8 cellular contexts compared by ENCODE assay signal in the genomic region with DNA sequence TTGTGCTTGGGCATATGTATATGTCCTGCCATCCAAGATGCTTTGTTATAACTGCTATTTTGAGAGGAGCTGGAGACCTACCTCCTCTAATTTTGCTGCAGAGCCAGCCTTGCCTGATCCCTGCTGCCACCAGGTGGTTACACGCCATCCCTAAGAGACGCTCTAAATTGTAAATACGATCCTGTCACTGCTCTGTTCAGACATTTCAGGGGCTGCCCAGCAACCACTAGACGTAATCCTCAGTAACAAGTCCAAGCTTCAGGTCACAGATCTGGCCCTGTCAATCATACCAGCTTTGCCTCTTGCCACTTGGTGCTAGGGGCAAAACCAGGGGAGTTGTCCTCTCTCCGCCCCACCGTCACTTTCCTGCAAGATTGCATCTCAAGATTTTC. TPM values are rescaled to one million over a fixed set of nuclear protein-coding genes. Genes with fewer than 3 reads are reported as not detected.
A peak's percentile ranks its signal among the peaks of the same experiment; 100 is the strongest.
DNase-seq lines count a peak whose midpoint lies in the region; ATAC-seq and TF ChIP-seq lines count a peak whose summit lies in the region.

No MANE protein-coding gene starts in this region.

- H4K12ac ChIP-seq in trophoblast cell (ENCODE audit: low read depth, low read length), result no peak overlapping the region

- TF ChIP-seq CTCF in fibroblast of pulmonary artery (IDR thresholded peaks at IDR 0.05; ENCODE audit: low read length, missing control alignments), result peak; percentile 45

- no peak overlapping the region for H4K8ac ChIP-seq in trophoblast cell (ENCODE audit: low read depth, low read length)

- H3K4me3 ChIP-seq in fibroblast of pulmonary artery (replicated peaks; ENCODE audit: low read depth, low read length), result no peak overlapping the region
- H3K4me3 ChIP-seq in trophoblast cell (ENCODE audit: low read depth, low read length), result no peak overlapping the region

- H3K27ac ChIP-seq in trophoblast cell (ENCODE audit: low read depth, low read length), result no peak overlapping the region

- DNase-seq in stimulated activated CD4-positive, alpha-beta T cell treated with anti-CD3 and anti-CD28 coated beads, Interleukin-2, amount 100 ng/mL, for 48 hours, result peak; percentile 19 to 20
- no peak for DNase-seq in stimulated activated CD4-positive, alpha-beta T cell treated with anti-CD3 and anti-CD28 coated beads, Interleukin-4, amount 100 ng/mL, for 4 hours
- peak; percentile 86 for DNase-seq in NCI-H146 (lab: John Stamatoyannopoulos, UW)
- DNase-seq in SW480 (ENCODE audit: low spot score), result peak; percentile 79
- DNase-seq in fibroblast of pulmonary artery (ENCODE audit: low read depth), result peak; percentile 37
- DNase-seq in trophoblast cell, result peak; percentile 57 to 65

- peaks cover 0 to 2% of the 10 kb centered on the region in 2 experiments for H3K4me1 ChIP-seq in trophoblast cell (ENCODE audit: control insufficient read depth in 1 of 2, insufficient read depth in 2 of 2, low read length in 2 of 2)

- no peak overlapping the region for H3K9ac ChIP-seq in trophoblast cell (ENCODE audit: low read length)

- no peaks in the 10 kb centered on the region for H3K27me3 ChIP-seq in trophoblast cell (ENCODE audit: insufficient read depth, low read length)

- H3K23ac ChIP-seq in trophoblast cell (ENCODE audit: low read length), result no peak overlapping the region

- no peak overlapping the region for H2BK12ac ChIP-seq in trophoblast cell (ENCODE audit: low read length)

- no peak overlapping the region for H3K14ac ChIP-seq in trophoblast cell (ENCODE audit: low read length)

- peaks cover 2% of the 10 kb centered on the region for H3K79me1 ChIP-seq in trophoblast cell (ENCODE audit: low read length)

- no peaks in the 10 kb centered on the region for H3K79me2 ChIP-seq in trophoblast cell (ENCODE audit: control insufficient read depth, insufficient read depth, low read length, poor library complexity)

- H3K36me3 ChIP-seq in trophoblast cell (ENCODE audit: control insufficient read depth in 1 of 2, insufficient read depth in 2 of 2, low read length in 2 of 2), result no peaks in the 10 kb centered on the region

- no CpG with 5 or more reads among the region's 6 CpGs for WGBS in trophoblast cell (ENCODE audit: extremely low coverage, insufficient coverage, insufficient read length)

- H4K91ac ChIP-seq in trophoblast cell (ENCODE audit: low read depth, low read length), result no peak overlapping the region

- no peak overlapping the region for H2AFZ ChIP-seq in trophoblast cell (ENCODE audit: insufficient read depth, low read length, poor library complexity)

- peak; percentile 56 for ATAC-seq in HG02763 (IDR thresholded peaks at IDR 0.05; ENCODE audit: unreplicated experiment)
- ATAC-seq in HG03045 (IDR thresholded peaks at IDR 0.05; ENCODE audit: unreplicated experiment), result no peak

- peaks cover 6% of the 10 kb centered on the region for H3K9me3 ChIP-seq in trophoblast cell (ENCODE audit: insufficient read depth, low read depth, low read length)

- H2AK5ac ChIP-seq in trophoblast cell (ENCODE audit: low read length), result no peak overlapping the region

- no peak overlapping the region for H3K4ac ChIP-seq in trophoblast cell (ENCODE audit: low read depth, low read length)

- H2BK120ac ChIP-seq in trophoblast cell (ENCODE audit: insufficient read depth, low read length, poor library complexity), result no peak overlapping the region

- no peak overlapping the region for H2BK5ac ChIP-seq in trophoblast cell (ENCODE audit: low read depth, low read length, poor library complexity)

- H3K4me2 ChIP-seq in trophoblast cell (ENCODE audit: low read length), result no peak overlapping the region

- H3K18ac ChIP-seq in trophoblast cell (ENCODE audit: low read length), result no peak overlapping the region

RNA-seq across cellular contexts. Expression of a gene that starts 32.9 kb away (rescaled TPM):
- 3.2 TPM in 2 replicates for polyA plus RNA-seq in trophoblast cell (2013)

RNA-seq across cellular contexts. Expression of a gene that starts 36.6 kb away (rescaled TPM):
- 0.57 and 0.61 TPM in 2 replicates for polyA plus RNA-seq in trophoblast cell (2013)

Comparison
In these comparisons a context has a peak if more than half of its experiments do, and no peak if none do; other contexts are left out.
1. DNase-seq: peak in stimulated activated CD4-positive, alpha-beta T cell treated with anti-CD3 and anti-CD28 coated beads, Interleukin-2, amount 100 ng/mL, for 48 hours (2 of 2), NCI-H146 (single experiment), SW480 (single experiment), fibroblast of pulmonary artery (single experiment) and trophoblast cell (2 of 2); none in stimulated activated CD4-positive, alpha-beta T cell treated with anti-CD3 and anti-CD28 coated beads, Interleukin-4, amount 100 ng/mL, for 4 hours (0 of 2).